In the genomic region with DNA sequence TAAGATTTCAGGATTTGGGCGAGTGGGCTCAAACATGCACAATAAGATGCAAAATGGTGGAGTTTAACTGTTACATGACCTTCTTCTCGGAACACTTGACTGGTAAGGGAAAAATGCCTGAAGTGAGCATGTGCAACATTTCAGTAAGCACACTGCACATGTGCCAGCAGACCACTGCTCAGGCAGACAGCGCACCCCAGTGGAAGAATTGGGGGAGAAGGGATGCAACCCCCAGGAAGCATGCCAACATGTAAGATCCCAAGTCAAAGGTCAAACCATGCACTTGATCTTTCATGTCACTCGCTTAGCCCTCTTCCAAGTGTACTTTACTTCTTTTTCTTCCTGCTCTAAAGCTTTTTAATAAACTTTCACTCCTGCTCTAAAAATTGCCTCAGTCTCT, we compare ENCODE assay signal across 8 cellular contexts.
A peak's percentile ranks its signal among the peaks of the same experiment; 100 is the strongest.
DNase-seq lines count a peak whose midpoint lies in the region; ATAC-seq and TF ChIP-seq lines count a peak whose summit lies in the region.

No MANE protein-coding gene starts in this region.

- no peak overlapping the region for H4K5ac ChIP-seq in mesendoderm (ENCODE audit: low read length)

- no peaks in the 10 kb centered on the region for H3K79me2 ChIP-seq in SK-N-SH (ENCODE audit: insufficient read depth)
- H3K79me2 ChIP-seq in mesendoderm (ENCODE audit: control insufficient read depth, insufficient read depth, low read length) = no peaks in the 10 kb centered on the region

- no peak overlapping the region for H2BK5ac ChIP-seq in mesendoderm (ENCODE audit: low read length)

- no peak overlapping the region for H3K56ac ChIP-seq in mesendoderm (ENCODE audit: low read length)

- TF ChIP-seq RAD21 in SK-N-SH (IDR thresholded peaks at IDR 0.05; ENCODE audit: low read length) = peak; percentile 61

- peak; percentile 76 for ATAC-seq in HG03442 (IDR thresholded peaks at IDR 0.05; ENCODE audit: unreplicated experiment)

- H3K4me1 ChIP-seq in SK-N-SH (ENCODE audit: control insufficient read depth in 1 of 2, insufficient read depth in 2 of 2, low read depth in 1 of 2, low read length in 1 of 2) (no peaks in the 10 kb centered on the region), mesendoderm (ENCODE audit: control insufficient read depth, low read depth, low read length) (no peaks in the 10 kb centered on the region)

- no peaks in the 10 kb centered on the region for H3K9me3 ChIP-seq in SK-N-SH

- H3K27me3 ChIP-seq in SK-N-SH (ENCODE audit: insufficient read depth) (no peaks in the 10 kb centered on the region), mesendoderm (ENCODE audit: insufficient read depth, low read length, poor library complexity) (no peaks in the 10 kb centered on the region)

- CTCF ChIA-PET in SK-N-SH (lab: Yijun Ruan, JAX) = interaction anchor here (1.0 kb wide), 1 partner anchor 202 kb away, joined by 3 read pairs; no protein-coding TSS in a partner anchor

- peak; percentile 4 for DNase-seq in stimulated activated CD4-positive, alpha-beta T cell treated with anti-CD3 and anti-CD28 coated beads, Interleukin-15, amount 100 ng/mL, for 48 hours (ENCODE audit: low read depth in 2 of 2)
- no peak for DNase-seq in stimulated activated CD4-positive, alpha-beta T cell treated with anti-CD3 and anti-CD28 coated beads, Interleukin-12 subunit alpha, Interleukin-12 subunit beta, amount 100 ng/mL, for 4 hours
- DNase-seq in SK-N-SH (peak; percentile 34), mesendoderm (peak; percentile 64), occipital lobe (lab: John Stamatoyannopoulos, UW) (no peak), inferior parietal cortex (ENCODE audit: extremely low spot score) (no peak), LoVo (ENCODE audit: low spot score) (no peak)

- H2BK15ac ChIP-seq in mesendoderm (replicated peaks; ENCODE audit: low read depth) = no peak overlapping the region

- TF ChIP-seq EP300 in SK-N-SH (IDR thresholded peaks at IDR 0.05; ENCODE audit: borderline replicate concordance in 1 of 2, low read depth in 1 of 2, low read length in 1 of 2) = no peak

- H2AK5ac ChIP-seq in mesendoderm (ENCODE audit: low read length) = no peak overlapping the region

- no peak overlapping the region for H2BK120ac ChIP-seq in mesendoderm (ENCODE audit: low read depth, low read length)

- no peak overlapping the region for H3K18ac ChIP-seq in mesendoderm (ENCODE audit: low read length)

- no peak overlapping the region for H3K27ac ChIP-seq in SK-N-SH (ENCODE audit: low read depth in 2 of 2, low read length in 1 of 2)
- no peak overlapping the region for H3K27ac ChIP-seq in mesendoderm (ENCODE audit: low read depth, low read length)

- H3K4me3 ChIP-seq in SK-N-SH (ENCODE audit: low read depth in 2 of 2, low read length in 1 of 2) (no peak overlapping the region; a peak in 1 of 4 replicates), mesendoderm (ENCODE audit: low read length) (no peak overlapping the region)

- H3K9me2 ChIP-seq in SK-N-SH = no peaks in the 10 kb centered on the region

- H3K4me2 ChIP-seq in SK-N-SH (no peak overlapping the region), mesendoderm (ENCODE audit: low read length) (no peak overlapping the region)

- POLR2A ChIA-PET in SK-N-SH (lab: Yijun Ruan, JAX) = no interaction called here

- no peak overlapping the region for H3K4ac ChIP-seq in mesendoderm (ENCODE audit: low read depth, low read length)

- no peaks in the 10 kb centered on the region for H3F3A ChIP-seq in SK-N-SH (replicated peaks; ENCODE audit: insufficient read depth)

- no peak overlapping the region for H2AFZ ChIP-seq in SK-N-SH (ENCODE audit: low read depth)

- 6% methylated on average over 4 of the region's 4 CpGs for WGBS in SK-N-SH (ENCODE audit: low lambda C conversion rate)
- WGBS in mesendoderm (ENCODE audit: extremely low coverage, insufficient coverage, low lambda C conversion rate) = no CpG with 5 or more reads among the region's 4 CpGs

- TF ChIP-seq CTCF in SK-N-SH (IDR thresholded peaks at IDR 0.05) = peak; percentile 48

- H3K23ac ChIP-seq in mesendoderm (ENCODE audit: low read length) = no peak overlapping the region

- no peaks in the 10 kb centered on the region for H4K20me1 ChIP-seq in SK-N-SH (ENCODE audit: insufficient read depth)

- no peaks in the 10 kb centered on the region for H3K79me1 ChIP-seq in mesendoderm (ENCODE audit: low read length)

- no peak overlapping the region for H4K8ac ChIP-seq in mesendoderm (ENCODE audit: low read depth, low read length)

- H3K36me3 ChIP-seq in SK-N-SH (replicated peaks in 1 of 2; ENCODE audit: control insufficient read depth in 1 of 2, insufficient read depth in 2 of 2, low read length in 1 of 2) (no peaks in the 10 kb centered on the region), mesendoderm (ENCODE audit: control insufficient read depth, insufficient read depth, low read length) (no peaks in the 10 kb centered on the region)

- no peak overlapping the region for H3K9ac ChIP-seq in SK-N-SH
- no peak overlapping the region for H3K9ac ChIP-seq in mesendoderm (ENCODE audit: low read length)

TF ChIP-seq in SK-N-SH, 30 proteins besides CTCF, POLR2A, EP300 and RAD21:
- TF ChIP-seq SMC3 (IDR thresholded peaks at IDR 0.05; ENCODE audit: low read depth, low read length) (peak; percentile 19; the same call in 1 of the 2 replicates), FOSL2 (IDR thresholded peaks at IDR 0.05; ENCODE audit: borderline replicate concordance, low read depth) (no peak)

Comparison
In these comparisons a context has a peak if more than half of its experiments do, and no peak if none do; other contexts are left out.
1. DNase-seq: peak in stimulated activated CD4-positive, alpha-beta T cell treated with anti-CD3 and anti-CD28 coated beads, Interleukin-15, amount 100 ng/mL, for 48 hours (2 of 2), SK-N-SH (single experiment) and mesendoderm (single experiment); none in stimulated activated CD4-positive, alpha-beta T cell treated with anti-CD3 and anti-CD28 coated beads, Interleukin-12 subunit alpha, Interleukin-12 subunit beta, amount 100 ng/mL, for 4 hours (single experiment), occipital lobe (single experiment), inferior parietal cortex (single experiment) and LoVo (single experiment).